In genomic region chr1:38013027-38013588, GRCh38 we compare ENCODE assay signal across 8 cellular contexts. TPM values are rescaled to one million over a fixed set of nuclear protein-coding genes. Genes with fewer than 3 reads are reported as not detected.
DNase-seq lines count a peak whose midpoint lies in the region; ATAC-seq, FAIRE-seq and TF ChIP-seq lines count a peak whose summit lies in the region.

No MANE protein-coding gene starts in this region.

- dilution Hi-C loops in IMR-90 (cut with HindIII; ENCODE audit: low sequenced_read_pairs, unreplicated experiment) = no loop called here

- BruUV-seq in IMR-90 (replicated peaks; lab: Mats Ljungman, UMichigan) = TSS peak; percentile 38

- FAIRE-seq in kidney (lab: Jason Lieb, UNC) = no peak

- in situ Hi-C loops in IMR-90 (cut with MboI; ENCODE audit: low sequenced_read_pairs) = loop anchor here (25.0 kb wide), 3 partner anchors 426 to 1551 kb away; partner anchors contain the start of genes GNL2, MRPS15 and OSCP1

- 0 out of 2 replicates have a peak, but pooled peaks cover 2% of the 10 kb centered on the region for H3K9me1 ChIP-seq in IMR-90 (ENCODE audit: insufficient read depth, low read length)

- TF ChIP-seq POLR2A in IMR-90 (IDR thresholded peaks at IDR 0.05; ENCODE audit: low read depth, low read length) = peak; percentile 10; the same call in 1 of the 2 replicates

- TF ChIP-seq CTCF in IMR-90 (conservative IDR thresholded peaks at IDR 0.05; ENCODE audit: low read depth, low read length) (no peak), ascending aorta (IDR thresholded peaks at IDR 0.05) (no peak), kidney (IDR thresholded peaks at IDR 0.05; ENCODE audit: borderline replicate concordance, extremely low read depth, insufficient read depth) (no peak)

- CTCF ChIA-PET in IMR-90 (lab: Yijun Ruan, JAX) = interaction anchor here (1.1 kb wide), 1 partner anchor 172 kb away, joined by 3 read pairs; no protein-coding TSS in a partner anchor

- H2AK9ac ChIP-seq in IMR-90 (replicated peaks; ENCODE audit: low read depth, low read length, poor library complexity) = peak overlapping the region; percentile 88

- H3K9me3 ChIP-seq in IMR-90 (ENCODE audit: control insufficient read depth, insufficient read depth, low read length) (no peaks in the 10 kb centered on the region), ascending aorta (no peaks in the 10 kb centered on the region), kidney (ENCODE audit: control insufficient read depth in 1 of 2, low read length in 2 of 2) (no peaks in the 10 kb centered on the region)

- H3K4me2 ChIP-seq in IMR-90 (ENCODE audit: low read depth, low read length) = peak overlapping the region; percentile 83

- H3K56ac ChIP-seq in IMR-90 (ENCODE audit: extremely low read depth, insufficient read depth, low read length) = peak overlapping the region; percentile 93

- H3K4me1 ChIP-seq in IMR-90 (ENCODE audit: control insufficient read depth, insufficient read depth, low read length) (peaks cover 4% of the 10 kb centered on the region; the same call in 1 of the 2 replicates), ascending aorta (peaks cover 13 to 31% of the 10 kb centered on the region in 2 donors), kidney (ENCODE audit: control insufficient read depth in 1 of 2, insufficient read depth in 1 of 2, low read depth in 1 of 2, low read length in 2 of 2) (peaks cover 7 to 14% of the 10 kb centered on the region in 2 donors)

- H2BK15ac ChIP-seq in IMR-90 (ENCODE audit: low read depth, low read length) = no peak overlapping the region

- peak overlapping the region; percentile 79 for H2AK5ac ChIP-seq in IMR-90 (ENCODE audit: low read depth, low read length)

- peaks cover 28 to 45% of the 10 kb centered on the region in 2 experiments for H3K79me1 ChIP-seq in IMR-90 (ENCODE audit: low read depth in 1 of 2, low read length in 2 of 2)

- H4K8ac ChIP-seq in IMR-90 (ENCODE audit: low read depth in 2 of 2, low read length in 2 of 2) = peak overlapping the region; percentile 41 to 95

- peak overlapping the region; percentile 88; the same call in 1 of the 2 replicates for H3K23ac ChIP-seq in IMR-90 (ENCODE audit: low read depth, low read length)

- DNase-seq in NCI-H1092 treated with DMSO at 0.1 percent for 48 hours (lab: John Stamatoyannopoulos, UW) (peak; percentile 77), NCI-H1092 (lab: John Stamatoyannopoulos, UW) (no peak), IMR-90 (peak; percentile 88), ascending aorta (ENCODE audit: low spot score in 2 of 2) (no peak), kidney (no peak), substantia nigra (lab: John Stamatoyannopoulos, UW) (no peak), SHP77 (lab: John Stamatoyannopoulos, UW) (no peak)
- DNase-seq in stimulated activated CD4-positive, alpha-beta T cell treated with anti-CD3 and anti-CD28 coated beads, Interleukin-12 subunit alpha, Interleukin-12 subunit beta, amount 100 ng/mL, for 4 hours = no peak

- intact Hi-C loops in IMR-90 (cut with micrococcal nuclease) = no loop called here
- intact Hi-C loops in ascending aorta (cut with DNase I) = loop anchor here (2.0 to 10.0 kb wide), 6 partner anchors 22 to 1558 kb away; partner anchors contain the start of genes DNALI1, INPP5B, OSCP1 and POU3F1
- intact Hi-C loops in kidney (cut with DNase I) = no loop called here

- H2BK120ac ChIP-seq in IMR-90 (ENCODE audit: low read depth, low read length) = peak overlapping the region; percentile 21; the same call in 1 of the 2 replicates

- no peaks in the 10 kb centered on the region for H3K27me3 ChIP-seq in IMR-90 (ENCODE audit: control insufficient read depth, insufficient read depth, low read length)
- H3K27me3 ChIP-seq in ascending aorta = no peaks in the 10 kb centered on the region

- 0% methylated on average over 3 of the region's 8 CpGs; no CpG with 5 or more reads in 1 of the 2 experiments for WGBS in IMR-90 (ENCODE audit: extremely low coverage in 2 of 2, insufficient read length in 1 of 2), 2 experiments

- H3K4me3 ChIP-seq in IMR-90 (ENCODE audit: insufficient read depth, low read depth, low read length) = peak overlapping the region; percentile 80
- peak overlapping the region; percentile 75 to 79 for H3K4me3 ChIP-seq in ascending aorta
- peak overlapping the region; percentile 92 to 95 for H3K4me3 ChIP-seq in kidney (ENCODE audit: low read length in 2 of 2)

- H2BK20ac ChIP-seq in IMR-90 (ENCODE audit: low read depth, low read length) = no peak overlapping the region

- peak; percentile 28 for ATAC-seq in IMR-90 (ENCODE audit: low read depth)

- peak overlapping the region; percentile 87 for H4K5ac ChIP-seq in IMR-90 (ENCODE audit: low read depth, low read length)

- 0 out of 2 replicates have a peak, but pooled peaks cover 15% of the 10 kb centered on the region for H4K20me1 ChIP-seq in IMR-90 (ENCODE audit: insufficient read depth, low read length)

- peak overlapping the region; percentile 93 for H3K14ac ChIP-seq in IMR-90 (replicated peaks; ENCODE audit: low read depth, low read length)

- H3K18ac ChIP-seq in IMR-90 (ENCODE audit: low read depth, low read length) = peak overlapping the region; percentile 10

- no peak for TF ChIP-seq RAD21 in IMR-90 (IDR thresholded peaks at IDR 0.05; ENCODE audit: low read length)

- H3K4ac ChIP-seq in IMR-90 (ENCODE audit: low read depth, low read length) = peak overlapping the region; percentile 89

- peak overlapping the region; percentile 82 for H4K91ac ChIP-seq in IMR-90 (ENCODE audit: insufficient read depth, low read depth, low read length)

- H2AFZ ChIP-seq in IMR-90 (replicated peaks; ENCODE audit: low read length, poor library complexity) = peak overlapping the region; percentile 97

- H3K27ac ChIP-seq in IMR-90 (ENCODE audit: insufficient read depth, low read length) = peak overlapping the region; percentile 95
- peak overlapping the region; percentile 88 to 94 for H3K27ac ChIP-seq in ascending aorta
- peak overlapping the region; percentile 90 to 93 for H3K27ac ChIP-seq in kidney (ENCODE audit: low read depth in 2 of 2, low read length in 2 of 2)
- peak overlapping the region; percentile 91 for H3K27ac ChIP-seq in substantia nigra (ENCODE audit: low read depth, low read length, poor library complexity, severe bottlenecking)

- POLR2A ChIA-PET in IMR-90 (lab: Charles Lee; ENCODE audit: unreplicated experiment) = interaction anchor here (0.6 to 1.3 kb wide), 3 partner anchors 11 to 16 kb away, joined by 3 read pairs; no protein-coding TSS in a partner anchor

- H3K36me3 ChIP-seq in IMR-90 (ENCODE audit: control insufficient read depth, insufficient read depth, low read length) (peaks cover 8% of the 10 kb centered on the region), ascending aorta (peaks cover 5 to 21% of the 10 kb centered on the region in 2 donors), kidney (ENCODE audit: control insufficient read depth in 1 of 2, insufficient read depth in 2 of 2, low read length in 2 of 2) (peaks cover 8 to 24% of the 10 kb centered on the region in 2 donors)

- H2BK5ac ChIP-seq in IMR-90 (ENCODE audit: low read depth, low read length, poor library complexity, severe bottlenecking) = peak overlapping the region; percentile 89

- peak overlapping the region; percentile 94 for H3K9ac ChIP-seq in IMR-90 (ENCODE audit: low read depth, low read length)
- peak overlapping the region; percentile 92 to 99 for H3K9ac ChIP-seq in kidney (ENCODE audit: low read length in 2 of 2)

TF ChIP-seq in IMR-90, 13 proteins besides CTCF, POLR2A, EP300 and RAD21:
- peak; percentile 93 for TF ChIP-seq RCOR1 (IDR thresholded peaks at IDR 0.05; ENCODE audit: insufficient replicate concordance, low read length)
- peak; percentile 55 for TF ChIP-seq CEBPB (IDR thresholded peaks at IDR 0.05; ENCODE audit: low read depth, low read length)
- TF ChIP-seq RFX5 (IDR thresholded peaks at IDR 0.05; ENCODE audit: low read depth, low read length) = no peak
- TF ChIP-seq BHLHE40 (IDR thresholded peaks at IDR 0.05; ENCODE audit: low read depth, low read length) = 0 out of 2 replicates have a peak, but pooled peaks have one; percentile 2
TF ChIP-seq in IMR-90: peak in this region for 3.

RNA-seq across cellular contexts. Expression of gene UTP11, which starts 0.6 kb away (rescaled TPM):
- total RNA-seq in IMR-90 (2012; rRNA removed) = 27.8 and 58.3 TPM in 2 replicates
- polyA plus RNA-seq in IMR-90 (2012; rRNA removed) = 19.3 and 22.0 TPM in 2 replicates
- polyA plus RNA-seq in IMR-90 (2012; cell fraction: cytosol; rRNA removed) = 7.2 and 12.9 TPM in 2 replicates
- polyA plus RNA-seq in IMR-90 (2012; cell fraction: nucleus; rRNA removed; ENCODE audit: low replicate concordance) = 2.1 and 14.6 TPM in 2 replicates
- 16.5 TPM for total RNA-seq in ascending aorta
- 26.2 TPM for total RNA-seq in kidney
- 24.2 TPM for polyA plus RNA-seq in kidney (ENCODE audit: insufficient read depth, low read depth, low replicate concordance)

RNA-seq across cellular contexts. Expression of gene FHL3, which starts 7.8 kb away (rescaled TPM):
- total RNA-seq in IMR-90 (2012; rRNA removed) = 7.2 and 11.5 TPM in 2 replicates
- 26.0 and 27.1 TPM in 2 replicates for polyA plus RNA-seq in IMR-90 (2012; rRNA removed)
- 25.2 and 47.0 TPM in 2 replicates for polyA plus RNA-seq in IMR-90 (2012; cell fraction: cytosol; rRNA removed)
- polyA plus RNA-seq in IMR-90 (2012; cell fraction: nucleus; rRNA removed; ENCODE audit: low replicate concordance) = 24.2 and 52.9 TPM in 2 replicates
- 60.1 TPM for total RNA-seq in ascending aorta
- total RNA-seq in kidney = 19.6 TPM
- polyA plus RNA-seq in kidney (ENCODE audit: insufficient read depth, low read depth, low replicate concordance) = 8.2 TPM

RNA-seq across cellular contexts. Expression of gene SF3A3, which starts 23.3 kb away (rescaled TPM):
- total RNA-seq in IMR-90 (2012; rRNA removed) (90.0 and 109 TPM in 2 replicates), ascending aorta (20.3 TPM), kidney (50.7 TPM)
- polyA plus RNA-seq in IMR-90 (2012; rRNA removed) (35.7 and 39.9 TPM in 2 replicates), kidney (ENCODE audit: insufficient read depth, low read depth, low replicate concordance) (28.7 TPM)
- 7.2 and 42.6 TPM in 2 replicates for polyA plus RNA-seq in IMR-90 (2012; cell fraction: cytosol; rRNA removed)
- polyA plus RNA-seq in IMR-90 (2012; cell fraction: nucleus; rRNA removed; ENCODE audit: low replicate concordance) = 10.4 and 48.2 TPM in 2 replicates

RNA-seq across cellular contexts. Expression of gene POU3F1, which starts 33.5 kb away (rescaled TPM):
- not detected in 2 replicates for total RNA-seq in IMR-90 (2012; rRNA removed)
- polyA plus RNA-seq in IMR-90 (2012; rRNA removed) = not detected in 2 replicates
- polyA plus RNA-seq in IMR-90 (2012; cell fraction: cytosol; rRNA removed) = 0.03 TPM in 1 of 2 replicates, not detected in the other
- 0.03 TPM in 1 of 2 replicates, not detected in the other for polyA plus RNA-seq in IMR-90 (2012; cell fraction: nucleus; rRNA removed; ENCODE audit: low replicate concordance)
- total RNA-seq in ascending aorta = not detected
- total RNA-seq in kidney = not detected
- polyA plus RNA-seq in kidney (ENCODE audit: insufficient read depth, low read depth, low replicate concordance) = not detected

Comparison
In these comparisons a context has a peak if more than half of its experiments do, and no peak if none do; other contexts are left out.
1. DNase-seq: peak in NCI-H1092 treated with DMSO at 0.1 percent for 48 hours (single experiment) and IMR-90 (single experiment); none in NCI-H1092 (single experiment), ascending aorta (0 of 2), kidney (single experiment), substantia nigra (0 of 49), SHP77 (0 of 2) and stimulated activated CD4-positive, alpha-beta T cell treated with anti-CD3 and anti-CD28 coated beads, Interleukin-12 subunit alpha, Interleukin-12 subunit beta, amount 100 ng/mL, for 4 hours (single experiment).
2. Peak in every context shown above with its lines, with median percentiles within 50 percentile points of each other: H3K27ac ChIP-seq and H3K4me3 ChIP-seq.